8 cellular contexts compared by ENCODE assay signal in the genomic region with DNA sequence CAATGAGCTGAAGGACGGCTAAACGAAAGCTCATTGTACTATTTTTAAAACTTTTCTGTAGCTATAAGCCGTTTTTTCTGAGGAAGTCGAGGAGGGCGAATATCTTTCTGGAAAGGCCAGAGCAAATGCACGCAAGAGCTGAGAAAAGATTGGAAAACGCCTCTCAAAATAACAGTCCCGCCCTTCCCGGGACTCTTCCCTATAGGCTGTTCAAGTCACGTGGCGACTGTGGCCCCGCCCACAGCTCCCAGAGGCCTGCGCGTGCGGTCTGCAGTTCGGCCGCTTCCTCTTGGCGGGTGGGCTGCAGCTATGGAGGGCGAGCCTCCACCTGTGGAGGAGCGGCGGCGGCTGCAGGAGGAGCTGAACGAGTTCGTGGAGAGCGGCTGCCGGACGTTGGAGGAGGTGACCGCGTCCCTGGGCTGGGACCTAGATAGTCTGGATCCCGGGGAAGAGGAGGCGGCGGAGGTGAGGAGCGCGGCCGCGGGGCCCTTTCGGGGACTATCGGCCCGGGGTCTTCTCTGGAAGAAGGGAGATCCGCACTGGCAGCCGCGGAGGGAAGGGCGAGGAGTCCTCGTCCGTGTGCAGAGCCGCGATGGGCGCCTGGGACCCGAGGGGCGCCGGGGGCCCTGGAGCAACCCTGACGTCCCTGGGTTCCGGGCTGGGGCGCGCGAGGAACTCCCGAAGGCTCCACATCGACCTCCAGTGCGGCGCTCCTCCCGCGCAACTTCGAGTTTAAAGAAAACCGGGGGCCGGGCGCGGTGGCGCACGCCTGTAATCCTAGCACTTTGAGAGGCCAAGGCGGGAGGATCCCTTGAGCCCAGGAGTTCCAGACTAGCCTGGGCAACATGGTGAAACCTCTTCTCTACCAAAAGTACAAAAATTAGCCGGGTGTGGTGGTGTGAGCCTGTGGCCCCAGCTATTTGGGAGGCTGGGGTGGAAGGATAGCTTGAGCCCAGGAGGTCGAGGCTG. TPM values are rescaled to one million over a fixed set of nuclear protein-coding genes. Genes with fewer than 3 reads are reported as not detected.
A peak's percentile ranks its signal among the peaks of the same experiment; 100 is the strongest.
DNase-seq lines count a peak whose midpoint lies in the region; ATAC-seq, FAIRE-seq and TF ChIP-seq lines count a peak whose summit lies in the region.

A gene with protein sequence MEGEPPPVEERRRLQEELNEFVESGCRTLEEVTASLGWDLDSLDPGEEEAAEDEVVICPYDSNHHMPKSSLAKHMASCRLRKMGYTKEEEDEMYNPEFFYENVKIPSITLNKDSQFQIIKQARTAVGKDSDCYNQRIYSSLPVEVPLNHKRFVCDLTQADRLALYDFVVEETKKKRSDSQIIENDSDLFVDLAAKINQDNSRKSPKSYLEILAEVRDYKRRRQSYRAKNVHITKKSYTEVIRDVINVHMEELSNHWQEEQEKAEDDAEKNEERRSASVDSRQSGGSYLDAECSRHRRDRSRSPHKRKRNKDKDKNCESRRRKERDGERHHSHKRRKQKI (plus strand): TSS at position 250 of the 969 bp plus-strand sequence. CDS start 60 bp downstream, at position 310.

- TF ChIP-seq POLR2A in GM18951 (IDR thresholded peaks at IDR 0.05; ENCODE audit: extremely low read depth, insufficient read depth, insufficient read length) = peak; percentile 96

- TF ChIP-seq CTCF in activated B cell treated with CpG ODN at 0.5 μM for 24 hours (IDR thresholded peaks at IDR 0.05) = no peak

- H3K4me1 Mint-ChIP-seq in activated B cell treated with CpG ODN at 0.5 μM for 24 hours = peaks cover 31% of the 10 kb centered on the region

- H3K36me3 Mint-ChIP-seq in activated B cell treated with CpG ODN at 0.5 μM for 24 hours (ENCODE audit: low read depth) = peaks cover 22% of the 10 kb centered on the region

- DNase-seq in AG08395 (ENCODE audit: low spot score) (peak; percentile 96), NCI-H345 (lab: John Stamatoyannopoulos, UW) (peak; percentile 83), activated B cell treated with CpG ODN at 0.5 μM for 24 hours (peak; percentile 88)
- peak; percentile 85 for DNase-seq in central memory CD4-positive, alpha-beta T cell
- DNase-seq in stimulated activated CD4-positive, alpha-beta T cell treated with anti-CD3 and anti-CD28 coated beads, Interleukin-12 subunit alpha, Interleukin-12 subunit beta, amount 100 ng/mL, for 4 hours = peak; percentile 89

- peak within 1 kb of the TSS; percentile 98 for H3K4me3 Mint-ChIP-seq in activated B cell treated with CpG ODN at 0.5 μM for 24 hours

- intact Hi-C loops in activated B cell treated with CpG ODN at 0.5 μM for 24 hours (cut with micrococcal nuclease) = loop anchor here (1.0 to 5.0 kb wide), 8 partner anchors 23 to 845 kb away; a partner anchor contains a TSS

- peak; percentile 100 for ATAC-seq in HG03196 (IDR thresholded peaks at IDR 0.05; ENCODE audit: unreplicated experiment)
- peak; percentile 100 for ATAC-seq in activated B cell treated with CpG ODN at 0.5 μM for 24 hours (ENCODE audit: low read depth)

- in situ Hi-C loops in GM18951 (cut with MboI; ENCODE audit: low sequenced_read_pairs, unreplicated experiment) = no loop called here

- peak within 1 kb of the TSS; percentile 84 for H3K27ac Mint-ChIP-seq in activated B cell treated with CpG ODN at 0.5 μM for 24 hours

- POLR2A ChIA-PET in activated B cell treated with CpG ODN at 0.5 μM for 24 hours (lab: Charles Lee) = interaction anchor here (0.6 to 1.2 kb wide), 7 partner anchors 201 to 1587 kb away, joined by 3 to 17 read pairs (median 3); a partner anchor contains a TSS

- no peaks in the 10 kb centered on the region for H3K27me3 Mint-ChIP-seq in activated B cell treated with CpG ODN at 0.5 μM for 24 hours

- CTCF ChIA-PET in activated B cell treated with CpG ODN at 0.5 μM for 24 hours (lab: Charles Lee) = interaction anchor here (1.0 to 1.5 kb wide), 2 partner anchors 314 to 469 kb away, joined by 3 to 5 read pairs; no protein-coding TSS in a partner anchor

- H3K9me3 Mint-ChIP-seq in activated B cell treated with CpG ODN at 0.5 μM for 24 hours = no peaks in the 10 kb centered on the region

- peak; percentile 88 for FAIRE-seq in islet of Langerhans (lab: Jason Lieb, UNC)

RNA-seq across cellular contexts. Expression of the gene that starts here (rescaled TPM):
- 15.4 and 18.7 TPM in 2 replicates for total RNA-seq in activated B cell treated with CpG ODN at 0.5 μM for 24 hours

Comparison
In these comparisons a context has a peak if more than half of its experiments do, and no peak if none do; other contexts are left out.
1. Peak in every context shown above with its lines: DNase-seq and ATAC-seq.